Comparison of ENCODE assay signal across 2 cellular contexts in genomic region chr5:123485275-123485674, GRCh38.
TF ChIP-seq lines count a peak whose summit lies in the region.

No MANE protein-coding gene starts in this region.

TF ChIP-seq in liver, 16 proteins besides CTCF, POLR2A, EP300 and RAD21 (continued from another document):
- no peak for TF ChIP-seq REST (IDR thresholded peaks at IDR 0.05)
- TF ChIP-seq ZBTB33 (IDR thresholded peaks at IDR 0.05), result no peak
- no peak for TF ChIP-seq JUND (IDR thresholded peaks at IDR 0.05)
- no peak for TF ChIP-seq HNF4G (IDR thresholded peaks at IDR 0.05)
- TF ChIP-seq MAX (IDR thresholded peaks at IDR 0.05), result no peak
- TF ChIP-seq GABPA (IDR thresholded peaks at IDR 0.05 in 1 of 2, conservative IDR thresholded peaks at IDR 0.05 in 1 of 2), result no peak
- no peak for TF ChIP-seq TAF1 (conservative IDR thresholded peaks at IDR 0.05)
- TF ChIP-seq RXRA (IDR thresholded peaks at IDR 0.05), result no peak

TF ChIP-seq in HepG2, 621 proteins besides CTCF, POLR2A, EP300 and RAD21 (continued from another document):
- TF ChIP-seq STAT6 (CRISPR knock-in tag; IDR thresholded peaks at IDR 0.05; ENCODE audit: borderline replicate concordance), result no peak
- no peak for TF ChIP-seq ZNF710 (CRISPR knock-in tag; IDR thresholded peaks at IDR 0.05; ENCODE audit: borderline replicate concordance)
- TF ChIP-seq CEBPG (CRISPR knock-in tag; IDR thresholded peaks at IDR 0.05), result no peak
- TF ChIP-seq CBFB (CRISPR knock-in tag; IDR thresholded peaks at IDR 0.05), result no peak
- TF ChIP-seq FOSL1 (CRISPR knock-in tag; IDR thresholded peaks at IDR 0.05; ENCODE audit: borderline replicate concordance), result no peak
- TF ChIP-seq NFRKB (IDR thresholded peaks at IDR 0.05), result no peak
- TF ChIP-seq SMAD9 (CRISPR knock-in tag; IDR thresholded peaks at IDR 0.05), result no peak
- no peak for TF ChIP-seq MAFK (conservative IDR thresholded peaks at IDR 0.05 in 1 of 2, IDR thresholded peaks at IDR 0.05 in 1 of 2; ENCODE audit: low read length in 2 of 2)
- TF ChIP-seq ZNF143 (CRISPR knock-in tag; IDR thresholded peaks at IDR 0.05), result no peak
- TF ChIP-seq HOXA9 (CRISPR knock-in tag; IDR thresholded peaks at IDR 0.05; ENCODE audit: borderline replicate concordance), result no peak
- TF ChIP-seq CBX1 (IDR thresholded peaks at IDR 0.05; ENCODE audit: low read depth), result no peak
- TF ChIP-seq ZBTB10 (CRISPR knock-in tag; IDR thresholded peaks at IDR 0.05; ENCODE audit: borderline replicate concordance), result no peak
- no peak for TF ChIP-seq ZNF160 (CRISPR knock-in tag; IDR thresholded peaks at IDR 0.05)
- TF ChIP-seq HIC2 (CRISPR knock-in tag; IDR thresholded peaks at IDR 0.05; ENCODE audit: low read depth), result no peak
- TF ChIP-seq HNF1A (IDR thresholded peaks at IDR 0.05; ENCODE audit: low read depth), result no peak
- no peak for TF ChIP-seq HNF1A (CRISPR knock-in tag; IDR thresholded peaks at IDR 0.05; ENCODE audit: borderline replicate concordance)
- no peak for TF ChIP-seq ZNF574 (CRISPR knock-in tag; IDR thresholded peaks at IDR 0.05)
